ENCODE assay signal across 1 cellular context in genomic region chr16:9099131-9099625, GRCh38.
TF ChIP-seq lines count a peak whose summit lies in the region.

No MANE protein-coding gene starts in this region.

TF ChIP-seq in GM12878, 131 proteins besides CTCF, POLR2A, EP300 and RAD21 (continued from another document and continues in another):
- peak; percentile 51; the same call in 1 of the 2 replicates for TF ChIP-seq RELB (IDR thresholded peaks at IDR 0.05; ENCODE audit: low read depth)
- TF ChIP-seq SPI1 (IDR thresholded peaks at IDR 0.05; ENCODE audit: borderline replicate concordance, insufficient read depth, low read depth, low read length), result peak; percentile 89
- TF ChIP-seq BCL3 (IDR thresholded peaks at IDR 0.05; ENCODE audit: borderline replicate concordance, insufficient read depth, low read depth, low read length, poor library complexity, severe bottlenecking), result no peak
- no peak for TF ChIP-seq SMAD5 (IDR thresholded peaks at IDR 0.05; ENCODE audit: low read depth)
- no peak for TF ChIP-seq PAX8 (IDR thresholded peaks at IDR 0.05)
- TF ChIP-seq ZNF592 (IDR thresholded peaks at IDR 0.05), result no peak
- TF ChIP-seq PAX5 (IDR thresholded peaks at IDR 0.05; ENCODE audit: borderline replicate concordance, low read depth, low read length), result 0 out of 2 replicates have a peak, but pooled peaks have one; percentile 22
- TF ChIP-seq ATF7 (IDR thresholded peaks at IDR 0.05; ENCODE audit: low read depth), result no peak
- TF ChIP-seq TCF12 (IDR thresholded peaks at IDR 0.05; ENCODE audit: low read depth, low read length), result no peak
- no peak for TF ChIP-seq E4F1 (IDR thresholded peaks at IDR 0.05; ENCODE audit: borderline replicate concordance, partially characterized antibody)
- TF ChIP-seq EED (IDR thresholded peaks at IDR 0.05; ENCODE audit: low read depth), result peak; percentile 89
- TF ChIP-seq IKZF2 (IDR thresholded peaks at IDR 0.05), result peak; percentile 87
- TF ChIP-seq IKZF1 (conservative IDR thresholded peaks at IDR 0.05), result peak; percentile 83
- no peak for TF ChIP-seq BACH1 (IDR thresholded peaks at IDR 0.05; ENCODE audit: borderline replicate concordance)
- no peak for TF ChIP-seq BCLAF1 (IDR thresholded peaks at IDR 0.05)
- TF ChIP-seq FOXM1 (IDR thresholded peaks at IDR 0.05; ENCODE audit: low read depth, low read length), result no peak
- peak; percentile 40; the same call in 1 of the 2 replicates for TF ChIP-seq ATF2 (IDR thresholded peaks at IDR 0.05; ENCODE audit: low read length)
- TF ChIP-seq CBX5 (IDR thresholded peaks at IDR 0.05; ENCODE audit: low read depth), result no peak
- TF ChIP-seq ETV6 (conservative IDR thresholded peaks at IDR 0.05 in 1 of 2, IDR thresholded peaks at IDR 0.05 in 1 of 2; ENCODE audit: borderline replicate concordance in 1 of 2, low read depth in 1 of 2), result no peak
- no peak for TF ChIP-seq SIX5 (IDR thresholded peaks at IDR 0.05; ENCODE audit: low read depth, low read length, severe bottlenecking)
- no peak for TF ChIP-seq CBX3 (IDR thresholded peaks at IDR 0.05; ENCODE audit: borderline replicate concordance, low read depth)
- no peak for TF ChIP-seq POLR2AphosphoS2 (IDR thresholded peaks at IDR 0.05; ENCODE audit: low read depth, low read length)
- TF ChIP-seq NR2F1 (conservative IDR thresholded peaks at IDR 0.05), result peak; percentile 56
- TF ChIP-seq SKIL (IDR thresholded peaks at IDR 0.05; ENCODE audit: low read depth, poor library complexity, severe bottlenecking), result no peak
- TF ChIP-seq PRDM15 (CRISPR knock-in tag; IDR thresholded peaks at IDR 0.05), result no peak
- TF ChIP-seq CHD2 (IDR thresholded peaks at IDR 0.05; ENCODE audit: borderline replicate concordance, low read depth, low read length), result no peak
- TF ChIP-seq CEBPZ (IDR thresholded peaks at IDR 0.05; ENCODE audit: low read depth, low read length), result no peak
- TF ChIP-seq RFX5 (IDR thresholded peaks at IDR 0.05; ENCODE audit: low read depth, low read length), result no peak
- TF ChIP-seq SREBF2 (IDR thresholded peaks at IDR 0.05; ENCODE audit: low read length), result no peak
